1 cellular context compared by ENCODE assay signal in genomic region chr11:95924414-95924760, GRCh38.
TF ChIP-seq lines count a peak whose summit lies in the region.

No MANE protein-coding gene starts in this region.

TF ChIP-seq in SK-N-SH treated with all-trans-retinoic acid at 6 μM for 48 hours, 23 proteins besides CTCF, POLR2A, EP300 and RAD21 (continued from another document):
- TF ChIP-seq CSRNP3 (CRISPR knock-in tag; IDR thresholded peaks at IDR 0.05): no peak
- TF ChIP-seq CSDC2 (CRISPR knock-in tag; IDR thresholded peaks at IDR 0.05): no peak
- TF ChIP-seq POU6F1 (CRISPR knock-in tag; IDR thresholded peaks at IDR 0.05; ENCODE audit: borderline replicate concordance, low read depth): no peak
- TF ChIP-seq RARB (CRISPR knock-in tag; IDR thresholded peaks at IDR 0.05): no peak
- TF ChIP-seq ZNF8 (CRISPR knock-in tag; IDR thresholded peaks at IDR 0.05): no peak
